In the genomic region with DNA sequence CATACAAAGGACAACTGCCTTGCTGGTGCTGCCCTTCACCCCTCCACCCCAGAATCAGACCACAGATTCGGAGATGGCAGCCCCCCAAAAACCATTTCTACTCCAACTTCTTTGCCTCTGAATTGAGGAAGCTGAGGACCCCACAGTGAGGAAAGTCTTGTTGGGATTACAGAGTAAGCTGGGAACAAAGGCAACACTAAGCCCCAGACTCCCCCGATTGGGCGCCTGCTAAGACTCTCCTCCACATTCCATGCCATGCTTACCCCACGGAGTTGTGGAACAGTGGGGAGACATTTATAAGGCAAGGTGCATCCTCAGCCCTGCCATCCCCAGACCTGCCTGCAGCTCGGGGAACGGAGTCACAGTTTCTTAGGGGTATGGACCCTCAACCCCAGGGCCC, we compare ENCODE assay signal across 10 cellular contexts. TPM values are rescaled to one million over a fixed set of nuclear protein-coding genes. Genes with fewer than 3 reads are reported as not detected.
DNase-seq lines count a peak whose midpoint lies in the region; ATAC-seq and TF ChIP-seq lines count a peak whose summit lies in the region.
"Had no signal": no experiment of that assay in that cellular context is flagged by ENCODE, and none has a peak within 500 bp of the region (broad histone marks: within the 10 kb centered on the region; RNA-seq: fewer than 3 reads in every experiment).

No MANE protein-coding gene starts in this region.

- H3K27ac ChIP-seq in caudate nucleus (ENCODE audit: low read depth, low read length): peak overlapping the region; percentile 82

- H3K36me3 Mint-ChIP-seq in naive B cell: no peaks in the 10 kb centered on the region

- H3K4me3 Mint-ChIP-seq in naive B cell: peak overlapping the region; percentile 83 to 94 (median 90)

- no peaks in the 10 kb centered on the region for H3K9me3 Mint-ChIP-seq in naive B cell

- in situ Hi-C loops in GM13976 (cut with MboI; ENCODE audit: low sequenced_read_pairs, unreplicated experiment): no loop called here

- ATAC-seq in naive B cell (ENCODE audit: low read depth in 2 of 2) (no peak), HG03469 (IDR thresholded peaks at IDR 0.05; ENCODE audit: unreplicated experiment) (no peak)

- TF ChIP-seq CTCF in AG09309 (IDR thresholded peaks at IDR 0.05; ENCODE audit: control insufficient read depth, insufficient read depth, low read depth, low read length, missing control alignments) (no peak), GM13976 (IDR thresholded peaks at IDR 0.05; ENCODE audit: borderline replicate concordance, control extremely low read depth, extremely low read depth, insufficient read depth, missing control alignments) (no peak)

- peaks cover 43 to 78% (median 77%) of the 10 kb centered on the region in 3 donors for H3K4me1 Mint-ChIP-seq in naive B cell

- peak overlapping the region in 3 of 6 donors; percentile 41 to 76 (median 60) for H3K27ac Mint-ChIP-seq in naive B cell

- no peak for DNase-seq in AG09309 (ENCODE audit: low read depth)
- DNase-seq in Jurkat, Clone E6-1 (ENCODE audit: low read depth, low spot score): no peak
- no peak for DNase-seq in caudate nucleus (lab: John Stamatoyannopoulos, UW)
- no peak for DNase-seq in naive B cell
- no peak for DNase-seq in GM13976 (ENCODE audit: low spot score)
- no peak for DNase-seq in foreskin melanocyte
- no peak for DNase-seq in AG08395 (ENCODE audit: low spot score)
- DNase-seq: activated gamma-delta T cell treated with Interleukin-2 at 50 U/mL for 16 hours; stimulated activated naive CD4-positive, alpha-beta T cell had no signal

- H3K4me3 ChIP-seq in AG09309 (ENCODE audit: control insufficient read depth, low read depth, low read length): peak overlapping the region; percentile 89
- H3K4me3 ChIP-seq in Jurkat, Clone E6-1 (ENCODE audit: low read length): peak overlapping the region; percentile 83

- H3K27me3 Mint-ChIP-seq in naive B cell: no peaks in the 10 kb centered on the region

RNA-seq across cellular contexts. Expression of a gene that starts 1.9 kb away (rescaled TPM):
- polyA plus RNA-seq in Jurkat, Clone E6-1 (2012; ENCODE audit: insufficient read depth, insufficient read length): 65.7 TPM
- polyA plus RNA-seq in naive B cell (ENCODE audit: low read depth in 6 of 6): 10 to 100 TPM in 1 of 6 donors, 1 to 10 TPM in 5; 1.6 to 12.9 (median 4.4) TPM

RNA-seq across cellular contexts. Expression of a gene that starts 5.3 kb away (rescaled TPM):
- polyA plus RNA-seq in Jurkat, Clone E6-1 (2012; ENCODE audit: insufficient read depth, insufficient read length): 41.1 TPM
- not detected for polyA plus RNA-seq in naive B cell (ENCODE audit: low read depth in 6 of 6)

RNA-seq across cellular contexts. Expression of a gene that starts 19.1 kb away (rescaled TPM):
- polyA plus RNA-seq in Jurkat, Clone E6-1 (2012; ENCODE audit: insufficient read depth, insufficient read length): 53.2 TPM
- polyA plus RNA-seq in naive B cell (ENCODE audit: low read depth in 6 of 6): 10 to 100 TPM; 28.1 to 41.5 (median 38.4) TPM

RNA-seq across cellular contexts. Expression of a gene that starts 20.8 kb away (rescaled TPM):
- polyA plus RNA-seq in Jurkat, Clone E6-1 (2012; ENCODE audit: insufficient read depth, insufficient read length): 7.6 TPM
- polyA plus RNA-seq in naive B cell (ENCODE audit: low read depth in 6 of 6): 10 to 100 TPM; 15.1 to 45.2 (median 20.3) TPM

RNA-seq across cellular contexts. Expression of a gene that starts 35.1 kb away (rescaled TPM):
- polyA plus RNA-seq in Jurkat, Clone E6-1 (2012; ENCODE audit: insufficient read depth, insufficient read length): 1.7 TPM
- polyA plus RNA-seq in naive B cell (ENCODE audit: low read depth in 6 of 6): under 1 TPM in 2 of 6 donors, not detected in 4; 0.12 to 0.13 TPM
